Comparison of ENCODE assay signal across 7 cellular contexts in the genomic region with DNA sequence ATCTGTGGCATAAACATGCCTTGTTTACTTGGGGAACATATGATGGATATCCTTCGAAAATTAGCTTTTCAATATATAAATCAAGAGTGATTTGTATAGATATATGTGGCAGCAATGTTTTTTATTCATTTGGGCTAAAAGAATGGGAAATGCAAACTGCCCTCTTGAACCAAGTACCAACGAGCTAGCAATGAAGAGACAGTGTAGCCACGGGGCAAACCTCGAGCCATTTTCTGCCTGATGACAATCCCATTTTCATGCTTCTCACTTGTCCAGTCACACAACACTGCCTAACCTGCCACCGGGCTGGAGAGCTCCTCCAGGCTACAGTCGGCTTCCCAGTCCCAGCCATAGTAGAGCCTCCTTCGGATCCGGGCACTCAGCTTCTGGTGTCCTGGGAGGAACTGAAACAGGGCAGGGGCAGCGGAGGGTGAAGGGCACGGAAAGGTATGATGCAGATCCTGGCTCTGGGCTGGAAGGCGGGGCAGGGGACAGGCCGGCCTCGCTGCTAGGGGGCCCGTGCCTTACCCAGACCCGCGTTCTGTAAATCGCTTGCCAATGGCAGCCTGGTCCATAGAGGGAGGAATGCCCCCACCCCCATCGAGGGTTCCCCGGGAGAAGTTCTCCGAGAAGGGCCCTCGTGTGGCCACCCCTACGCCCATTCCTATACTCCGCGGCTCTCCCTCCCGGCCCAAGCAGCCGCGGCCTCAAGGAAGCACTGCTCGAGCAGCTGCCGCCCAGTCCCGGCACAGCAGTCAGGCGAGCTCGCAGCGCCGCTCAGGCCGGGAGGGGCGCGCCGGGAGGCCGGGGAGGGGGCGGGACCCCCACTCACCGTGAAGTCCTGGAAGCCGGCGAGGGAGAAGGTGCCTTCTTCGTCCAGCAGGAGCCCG. TPM values are rescaled to one million over a fixed set of nuclear protein-coding genes. Genes with fewer than 3 reads are reported as not detected.
A peak's percentile ranks its signal among the peaks of the same experiment; 100 is the strongest.
DNase-seq lines count a peak whose midpoint lies in the region; ATAC-seq, FAIRE-seq and TF ChIP-seq lines count a peak whose summit lies in the region.

No MANE protein-coding gene starts in this region.

- H3K27me3 Mint-ChIP-seq in activated CD8-positive, alpha-beta T cell treated with anti-CD3 and anti-CD28 coated beads for 36 hours: no peaks in the 10 kb centered on the region
- H3K27me3 Mint-ChIP-seq in naive thymus-derived CD4-positive, alpha-beta T cell: no peaks in the 10 kb centered on the region

- H3K4me1 Mint-ChIP-seq in activated CD8-positive, alpha-beta T cell treated with anti-CD3 and anti-CD28 coated beads for 36 hours (ENCODE audit: low read depth): peaks cover 49% of the 10 kb centered on the region
- H3K4me1 Mint-ChIP-seq in naive thymus-derived CD4-positive, alpha-beta T cell: peaks cover 44 to 71% (median 64%) of the 10 kb centered on the region in 7 donors

- no peaks in the 10 kb centered on the region for H3K9me3 Mint-ChIP-seq in activated CD8-positive, alpha-beta T cell treated with anti-CD3 and anti-CD28 coated beads for 36 hours
- H3K9me3 Mint-ChIP-seq in naive thymus-derived CD4-positive, alpha-beta T cell: peaks cover 0 to 3% (median 0%) of the 10 kb centered on the region in 11 donors

- peaks cover 29% of the 10 kb centered on the region for H3K36me3 Mint-ChIP-seq in activated CD8-positive, alpha-beta T cell treated with anti-CD3 and anti-CD28 coated beads for 36 hours (ENCODE audit: low read depth)
- H3K36me3 Mint-ChIP-seq in naive thymus-derived CD4-positive, alpha-beta T cell: peaks cover 9 to 22% (median 12%) of the 10 kb centered on the region in 5 donors

- H3K27ac ChIP-seq in naive thymus-derived CD4-positive, alpha-beta T cell (ENCODE audit: low read depth, low read length): peak overlapping the region; percentile 96
- H3K27ac ChIP-seq in upper lobe of right lung: peak overlapping the region; percentile 98

- H3K36me3 ChIP-seq in H7 (replicated peaks; ENCODE audit: control insufficient read depth, insufficient read depth, low read length): peaks cover 15% of the 10 kb centered on the region
- peaks cover 17 to 54% (median 26%) of the 10 kb centered on the region in 3 experiments for H3K36me3 ChIP-seq in naive thymus-derived CD4-positive, alpha-beta T cell (ENCODE audit: control insufficient read depth in 2 of 3, insufficient read depth in 3 of 3, low read length in 3 of 3)
- peaks cover 59% of the 10 kb centered on the region for H3K36me3 ChIP-seq in upper lobe of right lung

- POLR2A ChIA-PET in activated CD8-positive, alpha-beta T cell treated with anti-CD3 and anti-CD28 coated beads for 36 hours (lab: Charles Lee): interaction anchor here (0.6 to 3.2 kb wide), 15 partner anchors 8 to 211 kb away, joined by 3 to 27 read pairs (median 5); a partner anchor contains a TSS
- POLR2A ChIA-PET in naive thymus-derived CD4-positive, alpha-beta T cell (lab: Charles Lee): interaction anchor here (0.5 to 10.4 kb wide), 32 partner anchors 9 to 934 kb away, joined by 3 to 343 read pairs (median 4); a partner anchor contains a TSS

- H3K27me3 ChIP-seq in H7 (ENCODE audit: control insufficient read depth, insufficient read depth, low read length) (no peaks in the 10 kb centered on the region), upper lobe of right lung (no peaks in the 10 kb centered on the region)
- H3K27me3 ChIP-seq in naive thymus-derived CD4-positive, alpha-beta T cell (ENCODE audit: control insufficient read depth in 2 of 2, insufficient read depth in 2 of 2, low read length in 2 of 2): no peaks in the 10 kb centered on the region

- peak overlapping the region; percentile 78 for H3K27ac Mint-ChIP-seq in activated CD8-positive, alpha-beta T cell treated with anti-CD3 and anti-CD28 coated beads for 36 hours
- peak overlapping the region; percentile 86 to 100 (median 90) for H3K27ac Mint-ChIP-seq in naive thymus-derived CD4-positive, alpha-beta T cell

- no peak for TF ChIP-seq CTCF in activated CD8-positive, alpha-beta T cell treated with anti-CD3 and anti-CD28 coated beads for 36 hours (IDR thresholded peaks at IDR 0.05)
- TF ChIP-seq CTCF in upper lobe of right lung (IDR thresholded peaks at IDR 0.05): peak; percentile 5

- no peak for TF ChIP-seq POLR2A in GM12892 (IDR thresholded peaks at IDR 0.05; ENCODE audit: low read depth, low read length)

- peak; percentile 84 for FAIRE-seq in GM12892 (lab: Jason Lieb, UNC)

- peak overlapping the region; percentile 97 for H3K4me3 Mint-ChIP-seq in activated CD8-positive, alpha-beta T cell treated with anti-CD3 and anti-CD28 coated beads for 36 hours
- peak overlapping the region; percentile 85 to 99 (median 96) for H3K4me3 Mint-ChIP-seq in naive thymus-derived CD4-positive, alpha-beta T cell

- peaks cover 39 to 41% of the 10 kb centered on the region in 2 donors for H3K4me1 ChIP-seq in naive thymus-derived CD4-positive, alpha-beta T cell (ENCODE audit: control insufficient read depth in 2 of 2, insufficient read depth in 2 of 2, low read length in 2 of 2)
- H3K4me1 ChIP-seq in upper lobe of right lung: peaks cover 32% of the 10 kb centered on the region

- intact Hi-C loops in activated CD8-positive, alpha-beta T cell treated with anti-CD3 and anti-CD28 coated beads for 36 hours (cut with micrococcal nuclease): loop anchor here (2.0 kb wide), 1 partner anchor 15 kb away; a partner anchor contains a TSS
- intact Hi-C loops in naive thymus-derived CD4-positive, alpha-beta T cell (cut with micrococcal nuclease): loop anchor here (2.0 to 5.0 kb wide), 7 partner anchors 283 to 959 kb away; a partner anchor contains a TSS
- intact Hi-C loops in upper lobe of right lung (cut with DNase I): loop anchor here (10.0 kb wide), 1 partner anchor 49 kb away; a partner anchor contains a TSS

- no peak for DNase-seq in GM12892 (ENCODE audit: insufficient read length)
- peak; percentile 83 for DNase-seq in H7
- DNase-seq in M059J (ENCODE audit: low read depth): peak; percentile 42
- DNase-seq in activated CD8-positive, alpha-beta T cell treated with anti-CD3 and anti-CD28 coated beads for 36 hours: peak; percentile 48
- DNase-seq in fibroblast of gingiva (ENCODE audit: low read depth): peak; percentile 14
- DNase-seq in naive thymus-derived CD4-positive, alpha-beta T cell: peak in 4 of 9 donors; percentile 8 to 22 (median 15)
- DNase-seq in upper lobe of right lung: peak; percentile 79

- no peaks in the 10 kb centered on the region for H3K9me3 ChIP-seq in naive thymus-derived CD4-positive, alpha-beta T cell (ENCODE audit: control insufficient read depth in 2 of 3, low read length in 3 of 3)
- no peaks in the 10 kb centered on the region for H3K9me3 ChIP-seq in upper lobe of right lung

- CTCF ChIA-PET in activated CD8-positive, alpha-beta T cell treated with anti-CD3 and anti-CD28 coated beads for 36 hours (lab: Charles Lee): interaction anchor here (0.9 to 9.4 kb wide), 21 partner anchors 10 to 299 kb away, joined by 3 to 98 read pairs (median 4); a partner anchor contains a TSS
- CTCF ChIA-PET in naive thymus-derived CD4-positive, alpha-beta T cell (lab: Charles Lee): interaction anchor here (0.7 to 7.2 kb wide), 14 partner anchors 15 to 119 kb away, joined by 3 to 54 read pairs (median 4); a partner anchor contains a TSS

- H3K4me3 ChIP-seq in H7 (ENCODE audit: insufficient read depth, low read depth, low read length): peak overlapping the region; percentile 86
- H3K4me3 ChIP-seq in naive thymus-derived CD4-positive, alpha-beta T cell (ENCODE audit: low read length): peak overlapping the region; percentile 97
- H3K4me3 ChIP-seq in upper lobe of right lung: peak overlapping the region; percentile 73

- peak; percentile 17 for ATAC-seq in activated CD8-positive, alpha-beta T cell treated with anti-CD3 and anti-CD28 coated beads for 36 hours
- ATAC-seq in naive thymus-derived CD4-positive, alpha-beta T cell: peak; percentile 15
- peak; percentile 49 for ATAC-seq in upper lobe of right lung

RNA-seq across cellular contexts. Expression of a gene that starts 0.6 kb away (rescaled TPM):
- 27.2 TPM for polyA plus RNA-seq in GM12892 (2012; ENCODE audit: missing spikeins)
- 27.7 and 33.2 TPM in 2 replicates for total RNA-seq in H7 (2014; rRNA removed; shearing (Covaris generic))
- total RNA-seq in M059J (2014; rRNA removed; shearing (Covaris generic)): 30.2 and 43.4 TPM in 2 replicates
- total RNA-seq in activated CD8-positive, alpha-beta T cell treated with anti-CD3 and anti-CD28 coated beads for 36 hours: 10 to 100 TPM; 38.6 to 38.7 TPM
- 10 to 100 TPM; 48.2 to 77.6 (median 64.5) TPM for total RNA-seq in naive thymus-derived CD4-positive, alpha-beta T cell
- polyA plus RNA-seq in naive thymus-derived CD4-positive, alpha-beta T cell: 10 to 100 TPM; 48.2 to 68.7 TPM
- total RNA-seq in upper lobe of right lung: 64.0 TPM

RNA-seq across cellular contexts. Expression of a gene that starts 1.9 kb away (rescaled TPM):
- polyA plus RNA-seq in GM12892 (2012; ENCODE audit: missing spikeins): 20.2 TPM
- total RNA-seq in H7 (2014; rRNA removed; shearing (Covaris generic)): 60.2 and 64.5 TPM in 2 replicates
- total RNA-seq in M059J (2014; rRNA removed; shearing (Covaris generic)): 54.9 and 66.6 TPM in 2 replicates
- total RNA-seq in activated CD8-positive, alpha-beta T cell treated with anti-CD3 and anti-CD28 coated beads for 36 hours: 10 to 100 TPM; 63.8 to 67.8 TPM
- total RNA-seq in naive thymus-derived CD4-positive, alpha-beta T cell: 100 to 1,000 TPM in 2 of 5 experiments, 10 to 100 TPM in 3; 70.2 to 124 (median 90.9) TPM
- polyA plus RNA-seq in naive thymus-derived CD4-positive, alpha-beta T cell: 10 to 100 TPM; 58.5 to 62.4 TPM
- 79.8 TPM for total RNA-seq in upper lobe of right lung

RNA-seq across cellular contexts. Expression of a gene that starts 6.3 kb away (rescaled TPM):
- polyA plus RNA-seq in GM12892 (2012; ENCODE audit: missing spikeins): 0.68 TPM
- not detected in 2 replicates for total RNA-seq in H7 (2014; rRNA removed; shearing (Covaris generic))
- total RNA-seq in M059J (2014; rRNA removed; shearing (Covaris generic)): 0.02 TPM in 1 of 2 replicates, not detected in the other
- 1 to 10 TPM; 1.1 to 1.6 TPM for total RNA-seq in activated CD8-positive, alpha-beta T cell treated with anti-CD3 and anti-CD28 coated beads for 36 hours
- 1 to 10 TPM in 4 of 5 experiments, under 1 TPM in 1; 0.69 to 8.6 (median 3.0) TPM for total RNA-seq in naive thymus-derived CD4-positive, alpha-beta T cell
- under 1 TPM in 1 of 2 donors, not detected in 1; 0.08 TPM for polyA plus RNA-seq in naive thymus-derived CD4-positive, alpha-beta T cell
- total RNA-seq in upper lobe of right lung: 3.1 TPM

RNA-seq across cellular contexts. Expression of a gene that starts 15.6 kb away (rescaled TPM):
- 11.1 TPM for polyA plus RNA-seq in GM12892 (2012; ENCODE audit: missing spikeins)
- total RNA-seq in H7 (2014; rRNA removed; shearing (Covaris generic)): 22.0 and 22.7 TPM in 2 replicates
- 13.6 and 19.2 TPM in 2 replicates for total RNA-seq in M059J (2014; rRNA removed; shearing (Covaris generic))
- total RNA-seq in activated CD8-positive, alpha-beta T cell treated with anti-CD3 and anti-CD28 coated beads for 36 hours: 10 to 100 TPM; 22.4 to 26.3 TPM
- 10 to 100 TPM; 11.4 to 24.0 (median 17.9) TPM for total RNA-seq in naive thymus-derived CD4-positive, alpha-beta T cell
- polyA plus RNA-seq in naive thymus-derived CD4-positive, alpha-beta T cell: 10 to 100 TPM; 24.5 to 32.7 TPM
- total RNA-seq in upper lobe of right lung: 14.3 TPM

RNA-seq across cellular contexts. Expression of a gene that starts 30.4 kb away (rescaled TPM):
- 21.2 TPM for polyA plus RNA-seq in GM12892 (2012; ENCODE audit: missing spikeins)
- 25.3 and 29.9 TPM in 2 replicates for total RNA-seq in H7 (2014; rRNA removed; shearing (Covaris generic))
- 25.6 and 40.5 TPM in 2 replicates for total RNA-seq in M059J (2014; rRNA removed; shearing (Covaris generic))
- total RNA-seq in activated CD8-positive, alpha-beta T cell treated with anti-CD3 and anti-CD28 coated beads for 36 hours: 10 to 100 TPM; 31.3 to 33.3 TPM
- total RNA-seq in naive thymus-derived CD4-positive, alpha-beta T cell: 10 to 100 TPM; 50.1 to 79.5 (median 71.3) TPM
- polyA plus RNA-seq in naive thymus-derived CD4-positive, alpha-beta T cell: 10 to 100 TPM; 72.4 to 90.7 TPM
- total RNA-seq in upper lobe of right lung: 41.2 TPM
